Comparison of ENCODE assay signal across 8 cellular contexts in genomic region chr19:48836089-48837017, GRCh38. TPM values are rescaled to one million over a fixed set of nuclear protein-coding genes. Genes with fewer than 3 reads are reported as not detected.
A peak's percentile ranks its signal among the peaks of the same experiment; 100 is the strongest.
DNase-seq lines count a peak whose midpoint lies in the region; ATAC-seq and TF ChIP-seq lines count a peak whose summit lies in the region.

Gene HSD17B14, minus strand, starts transcription at chr19:48836491. Its CDS starts 80 bp downstream, at chr19:48836411.

- H3K27me3 ChIP-seq in heart right ventricle (peaks cover 0 to 4% (median 0%) of the 10 kb centered on the region in 7 donors), rectal smooth muscle tissue (ENCODE audit: control insufficient read depth, insufficient read depth, low read length) (no peaks in the 10 kb centered on the region)

- 8 to 10% methylated on average over 35 of the region's 35 CpGs for WGBS in heart right ventricle, 2 donors

- H3K4me1 ChIP-seq in heart right ventricle (peaks cover 0 to 21% (median 10%) of the 10 kb centered on the region in 9 donors), rectal smooth muscle tissue (ENCODE audit: control insufficient read depth, insufficient read depth, low read length) (peaks cover 3% of the 10 kb centered on the region)

- peak in 1 of 2 donors; percentile 42 for ATAC-seq in activated naive CD4-positive, alpha-beta T cell treated with anti-CD3 and anti-CD28 coated beads, Interleukin-2, amount 50 U/mL, for 72 hours
- ATAC-seq in heart right ventricle (peak; percentile 23 to 58 (median 35)), HG03097 (IDR thresholded peaks at IDR 0.05; ENCODE audit: low FRiP score, unreplicated experiment) (no peak)

- no peaks in the 10 kb centered on the region for H3K9me3 Mint-ChIP-seq in activated naive CD4-positive, alpha-beta T cell treated with anti-CD3 and anti-CD28 coated beads, Interleukin-2, amount 50 U/mL, for 72 hours

- H3K9ac ChIP-seq in rectal smooth muscle tissue (ENCODE audit: low read length), result no peak within 1 kb of the TSS

- H3K36me3 ChIP-seq in heart right ventricle (peaks cover 0 to 31% (median 0%) of the 10 kb centered on the region in 9 donors), rectal smooth muscle tissue (ENCODE audit: control insufficient read depth, insufficient read depth, low read length) (no peaks in the 10 kb centered on the region)

- H3K9me3 ChIP-seq in heart right ventricle, result no peaks in the 10 kb centered on the region

- DNase-seq in DMS53 treated with DMSO at 0.1 percent for 48 hours (lab: John Stamatoyannopoulos, UW; ENCODE audit: unreplicated experiment) (peak; percentile 27), HS-5 (ENCODE audit: low read depth) (peak; percentile 54), heart right ventricle (peak in 1 of 2 donors; percentile 36), GM13976 (ENCODE audit: low spot score) (no peak), COLO829 (ENCODE audit: low spot score) (no peak)
- DNase-seq in activated naive CD4-positive, alpha-beta T cell treated with anti-CD3 and anti-CD28 coated beads, Interleukin-2, amount 50 U/mL, for 72 hours (ENCODE audit: low spot score in 2 of 2), result no peak

- H3K4me3 ChIP-seq in heart right ventricle (peak within 1 kb of the TSS; percentile 21 to 55 (median 42)), rectal smooth muscle tissue (ENCODE audit: low read length) (peak within 1 kb of the TSS; percentile 56)

- TF ChIP-seq CTCF in heart right ventricle (IDR thresholded peaks at IDR 0.05) (peak in 2 of 9 donors; percentile 3 to 19), GM13976 (IDR thresholded peaks at IDR 0.05; ENCODE audit: borderline replicate concordance, control extremely low read depth, extremely low read depth, insufficient read depth, missing control alignments) (no peak)

- H3K27ac ChIP-seq in heart right ventricle (peak within 1 kb of the TSS in 8 of 10 donors; percentile 29 to 77 (median 64)), rectal smooth muscle tissue (ENCODE audit: low read depth, low read length) (peak within 1 kb of the TSS; percentile 45)

- H3K27ac Mint-ChIP-seq in activated naive CD4-positive, alpha-beta T cell treated with anti-CD3 and anti-CD28 coated beads, Interleukin-2, amount 50 U/mL, for 72 hours, result peak within 1 kb of the TSS; percentile 38 to 75

- no peaks in the 10 kb centered on the region for H3K36me3 Mint-ChIP-seq in activated naive CD4-positive, alpha-beta T cell treated with anti-CD3 and anti-CD28 coated beads, Interleukin-2, amount 50 U/mL, for 72 hours

- intact Hi-C loops in heart right ventricle (cut with DNase I), result loop anchor here in 6 of 10 donors (1.0 to 10.0 kb wide), 6 partner anchors 41 to 192 kb away; partner anchors contain the start of genes CA11 (in 5 of the 6) and NTN5 (in 1 of the 6)

- in situ Hi-C loops in GM13976 (cut with MboI; ENCODE audit: low sequenced_read_pairs, unreplicated experiment), result no loop called here

RNA-seq across cellular contexts. Expression of gene HSD17B14, which starts in this region (rescaled TPM):
- 1 to 10 TPM; 1.3 to 1.7 TPM for total RNA-seq in activated naive CD4-positive, alpha-beta T cell treated with anti-CD3 and anti-CD28 coated beads, Interleukin-2, amount 50 U/mL, for 72 hours
- 1 to 10 TPM; 1.1 to 5.3 (median 3.1) TPM for total RNA-seq in heart right ventricle
- 1 to 10 TPM; 2.4 to 2.7 TPM for polyA plus RNA-seq in heart right ventricle

Comparison
In these comparisons a context has a peak if more than half of its experiments do, and no peak if none do; other contexts are left out.
1. DNase-seq: peak in DMS53 treated with DMSO at 0.1 percent for 48 hours (single experiment) and HS-5 (single experiment); none in activated naive CD4-positive, alpha-beta T cell treated with anti-CD3 and anti-CD28 coated beads, Interleukin-2, amount 50 U/mL, for 72 hours (0 of 2), GM13976 (single experiment) and COLO829 (single experiment).